ENCODE assay signal across 7 cellular contexts in the genomic region with DNA sequence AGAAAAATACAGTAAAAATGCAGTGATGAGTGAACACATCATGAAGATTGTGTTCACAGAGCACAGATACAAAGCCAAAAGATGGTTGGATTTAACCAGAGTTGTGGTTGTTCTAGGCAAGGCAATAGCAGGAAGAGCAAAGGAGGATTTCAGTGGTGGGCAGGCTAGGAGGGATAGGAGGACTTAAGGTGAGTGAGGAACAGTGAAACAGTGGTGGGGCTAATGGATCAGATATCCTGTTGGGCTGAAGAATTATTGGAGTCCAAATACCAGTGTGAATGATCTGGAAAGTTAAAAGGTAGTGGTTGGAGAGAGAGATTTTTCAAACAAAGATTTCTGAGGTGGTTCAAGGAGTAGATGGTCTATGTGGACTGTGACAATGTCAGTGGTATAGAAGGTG.
"Had no signal": no experiment of that assay in that cellular context is flagged by ENCODE, and none has a peak within 500 bp of the region (broad histone marks: within the 10 kb centered on the region; RNA-seq: fewer than 3 reads in every experiment).

No MANE protein-coding gene starts in this region.

- H3K4me3 ChIP-seq: K562 had no signal

- H3K27ac ChIP-seq: HL-60 had no signal

- H3K27me3 Mint-ChIP-seq: IgD-negative memory B cell had no signal

- H3K4me3 Mint-ChIP-seq: IgD-negative memory B cell had no signal

- DNase-seq: IMR-90, KBM-7, KG1 had no signal

- ATAC-seq: HepG2, K562 had no signal
